10 cellular contexts compared by ENCODE assay signal in the genomic region with DNA sequence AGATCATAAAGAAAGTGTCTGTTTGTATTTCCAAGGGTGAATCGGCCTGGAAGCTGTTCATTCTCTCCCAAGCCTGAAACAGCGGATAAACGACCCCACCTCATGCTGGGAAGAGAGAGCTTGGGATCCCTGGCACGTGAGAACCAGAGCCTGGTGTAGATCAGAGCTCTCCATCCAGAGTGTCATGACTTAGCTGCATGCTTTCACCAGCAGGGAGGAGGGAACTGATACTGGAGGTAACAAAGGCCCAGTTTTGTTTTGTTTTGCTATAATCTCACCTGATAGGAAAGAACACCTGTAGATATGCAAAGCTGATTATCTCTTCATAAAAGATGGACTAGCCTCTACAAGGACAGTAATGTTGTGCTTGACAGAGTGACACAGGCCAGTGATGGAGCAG.
"Had no signal": no experiment of that assay in that cellular context is flagged by ENCODE, and none has a peak within 500 bp of the region (broad histone marks: within the 10 kb centered on the region; RNA-seq: fewer than 3 reads in every experiment).

No MANE protein-coding gene starts in this region.

- H3K27me3 ChIP-seq: esophagus muscularis mucosa, sigmoid colon, upper lobe of right lung had no signal

- DNase-seq: activated CD4-positive, CD25-positive, alpha-beta regulatory T cell treated with anti-CD3 and anti-CD28 coated beads, Interleukin-2, amount 50 U/mL, for 72 hours; activated naive CD8-positive, alpha-beta T cell treated with anti-CD3 and anti-CD28 coated beads for 36 hours; kidney; left ventricle myocardium superior; sigmoid colon; stimulated activated CD4-positive, alpha-beta T cell treated with anti-CD3 and anti-CD28 coated beads, Interleukin-2, amount 100 ng/mL, for 24 hours; upper lobe of right lung had no signal

- H3K27ac ChIP-seq: coronary artery, esophagus muscularis mucosa, thoracic aorta, upper lobe of right lung had no signal

- H3K9me3 ChIP-seq: esophagus muscularis mucosa, sigmoid colon, thoracic aorta, upper lobe of right lung had no signal

- ATAC-seq: left ventricle myocardium superior, upper lobe of right lung had no signal

- H3K4me1 ChIP-seq: upper lobe of right lung had no signal

- H3K36me3 ChIP-seq: esophagus muscularis mucosa, sigmoid colon, thoracic aorta, upper lobe of right lung had no signal

- H3K4me3 ChIP-seq: coronary artery, esophagus muscularis mucosa, sigmoid colon, thoracic aorta, upper lobe of right lung had no signal
